Comparison of ENCODE assay signal across 1 cellular context in genomic region chr1:231163831-231164427, GRCh38.
TF ChIP-seq lines count a peak whose summit lies in the region.

No MANE protein-coding gene starts in this region.

TF ChIP-seq in K562, 482 proteins besides CTCF, POLR2A, EP300 and RAD21 (continued from another document):
- TF ChIP-seq TFAP4 (CRISPR knock-in tag; IDR thresholded peaks at IDR 0.05; ENCODE audit: borderline replicate concordance): peak; percentile 18; the same call in 1 of the 2 replicates
